Comparison of ENCODE assay signal across 7 cellular contexts in the genomic region with DNA sequence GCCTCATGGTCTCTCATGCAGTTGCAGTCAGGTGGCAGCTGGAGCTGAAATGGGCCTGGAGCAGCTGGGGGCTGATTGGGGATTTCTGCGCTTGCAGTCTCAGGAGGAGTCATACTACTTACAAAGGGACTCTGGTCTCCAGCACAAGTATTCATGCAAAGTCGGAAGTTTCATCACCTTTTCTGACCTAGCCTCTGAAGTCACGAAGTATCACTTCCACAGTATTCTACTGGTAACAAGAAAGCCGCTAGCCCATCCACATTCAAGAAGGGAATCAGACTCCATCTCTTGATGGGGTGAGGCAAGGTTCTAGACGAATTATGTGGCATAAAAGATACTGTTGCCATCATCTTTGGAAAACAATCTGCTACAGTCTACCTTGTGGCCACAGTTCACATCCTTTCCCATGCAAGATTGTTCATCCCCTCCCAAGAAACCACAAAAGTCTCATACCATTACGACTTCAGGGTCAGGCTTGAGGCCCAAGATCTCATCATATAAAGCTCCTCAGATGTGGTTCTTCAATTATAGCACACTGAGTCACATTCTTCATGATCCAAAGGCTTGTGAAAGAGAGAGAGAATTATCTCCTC.
DNase-seq lines count a peak whose midpoint lies in the region; ATAC-seq and TF ChIP-seq lines count a peak whose summit lies in the region.

No MANE protein-coding gene starts in this region.

- no peak overlapping the region for H3K4me3 Mint-ChIP-seq in neural progenitor cell

- no peak overlapping the region for H3K4me2 ChIP-seq in neural progenitor cell

- H3K36me3 Mint-ChIP-seq in neural progenitor cell = peaks cover 14% of the 10 kb centered on the region

- no peaks in the 10 kb centered on the region for H4K20me1 ChIP-seq in neural progenitor cell (ENCODE audit: low read depth)

- H3K9me3 ChIP-seq in neural progenitor cell (ENCODE audit: low read depth) (no peaks in the 10 kb centered on the region), tibial artery (no peaks in the 10 kb centered on the region)

- peak overlapping the region; percentile 10 for H3K27ac ChIP-seq in neural progenitor cell
- no peak overlapping the region for H3K27ac ChIP-seq in tibial artery

- no peak overlapping the region for H3K27ac Mint-ChIP-seq in neural progenitor cell

- H3K9me3 Mint-ChIP-seq in neural progenitor cell = no peaks in the 10 kb centered on the region

- ATAC-seq in GM18907 (IDR thresholded peaks at IDR 0.05; ENCODE audit: unreplicated experiment) = peak; percentile 54
- peak; percentile 75 for ATAC-seq in HG02571 (IDR thresholded peaks at IDR 0.05; ENCODE audit: unreplicated experiment)

- DNase-seq in NOMO-1 (lab: John Stamatoyannopoulos, UW; ENCODE audit: unreplicated experiment in 2 of 2) = peak; percentile 29 to 81
- DNase-seq in neural progenitor cell (ENCODE audit: low spot score) = no peak
- no peak for DNase-seq in tibial artery
- no peak for DNase-seq in ecto neural progenitor cell (ENCODE audit: low spot score)
- DNase-seq in H7 = no peak

- H3K4me1 ChIP-seq in neural progenitor cell (no peaks in the 10 kb centered on the region), tibial artery (no peaks in the 10 kb centered on the region)

- peaks cover 5% of the 10 kb centered on the region for H3K4me1 Mint-ChIP-seq in neural progenitor cell

- no peaks in the 10 kb centered on the region for H3K27me3 Mint-ChIP-seq in neural progenitor cell (ENCODE audit: insufficient read depth, low read depth)

- no peaks in the 10 kb centered on the region for H3K36me3 ChIP-seq in neural progenitor cell
- peaks cover 4 to 6% (median 4%) of the 10 kb centered on the region in 3 donors for H3K36me3 ChIP-seq in tibial artery
- H3K36me3 ChIP-seq in H7 (replicated peaks; ENCODE audit: control insufficient read depth, insufficient read depth, low read length) = peaks cover 2% of the 10 kb centered on the region; the same call in 1 of the 2 replicates

- H3K4me3 ChIP-seq in neural progenitor cell = no peak overlapping the region
- no peak overlapping the region for H3K4me3 ChIP-seq in tibial artery
- H3K4me3 ChIP-seq in H7 (ENCODE audit: insufficient read depth, low read depth, low read length) = no peak overlapping the region

- intact Hi-C loops in tibial artery (cut with DNase I; ENCODE audit: low total_unique reads) = no loop called here

- TF ChIP-seq CTCF in neural progenitor cell (IDR thresholded peaks at IDR 0.05) (no peak), tibial artery (IDR thresholded peaks at IDR 0.05) (no peak)

- no peaks in the 10 kb centered on the region for H3K27me3 ChIP-seq in neural progenitor cell
- no peaks in the 10 kb centered on the region for H3K27me3 ChIP-seq in tibial artery
- H3K27me3 ChIP-seq in H7 (ENCODE audit: control insufficient read depth, insufficient read depth, low read length) = no peaks in the 10 kb centered on the region

- no peaks in the 10 kb centered on the region for H3F3A ChIP-seq in neural progenitor cell (ENCODE audit: low read depth)

- H2AFZ ChIP-seq in neural progenitor cell (replicated peaks) = no peak overlapping the region

- no peak overlapping the region for H3K9ac ChIP-seq in neural progenitor cell

- H3K79me2 ChIP-seq in neural progenitor cell (ENCODE audit: low read depth) = no peaks in the 10 kb centered on the region

Comparison
In these comparisons a context has a peak if more than half of its experiments do, and no peak if none do; other contexts are left out.
1. DNase-seq: peak in NOMO-1 (2 of 2); none in neural progenitor cell (single experiment), tibial artery (0 of 2), ecto neural progenitor cell (single experiment) and H7 (single experiment).